ENCODE assay signal across 8 cellular contexts in the genomic region with DNA sequence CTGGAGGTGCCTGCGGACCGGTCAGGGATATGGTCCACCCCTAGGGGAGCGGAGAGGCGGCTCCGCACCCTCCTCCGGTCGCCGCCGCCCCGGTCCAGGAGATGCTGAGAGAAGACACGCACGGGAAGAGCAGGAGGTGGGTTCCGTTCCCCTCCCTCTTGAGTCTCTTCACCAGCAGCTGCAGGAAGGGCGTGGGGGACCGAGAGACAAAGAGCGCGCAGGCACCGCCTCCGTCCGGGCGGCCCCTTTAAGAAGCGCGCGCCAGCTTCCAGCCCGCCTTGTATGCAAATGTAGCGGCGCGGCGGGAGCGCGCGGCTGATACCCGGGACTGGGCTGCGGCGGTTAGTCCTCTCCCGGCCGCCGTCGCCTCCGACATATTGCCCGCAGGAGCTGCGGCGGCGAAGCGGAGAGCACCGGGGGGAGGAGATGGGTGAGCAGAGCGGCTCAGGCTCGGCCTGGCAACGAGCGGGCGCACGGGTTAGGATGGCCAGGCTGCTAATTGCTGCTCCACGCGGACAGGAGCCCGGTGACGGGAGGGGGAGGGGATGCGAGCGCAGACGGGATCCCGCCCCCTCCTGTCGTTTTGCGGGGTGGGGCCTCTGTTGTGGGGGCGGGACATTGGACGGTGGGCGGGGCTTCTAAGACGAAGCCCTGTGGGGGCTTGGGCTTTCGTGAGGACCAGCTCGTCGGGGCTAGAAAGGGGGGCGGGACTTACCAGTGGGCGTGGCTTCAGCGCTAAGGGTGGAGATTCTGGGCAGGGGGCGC. TPM values are rescaled to one million over a fixed set of nuclear protein-coding genes. Genes with fewer than 3 reads are reported as not detected.
DNase-seq lines count a peak whose midpoint lies in the region; ATAC-seq, FAIRE-seq and TF ChIP-seq lines count a peak whose summit lies in the region.

A gene (plus strand): TSS at position 318 of the 765 bp plus-strand sequence. CDS start 109 bp downstream, at position 427.

- H3K27ac Mint-ChIP-seq in WTC11: peak within 1 kb of the TSS; percentile 96

- ATAC-seq in GM19023 (IDR thresholded peaks at IDR 0.05; ENCODE audit: unreplicated experiment): peak; percentile 82
- ATAC-seq in HG03196 (IDR thresholded peaks at IDR 0.05; ENCODE audit: unreplicated experiment): peak; percentile 86
- peak; percentile 86 for ATAC-seq in WTC11

- CTCF ChIA-PET in WTC11 (lab: Charles Lee): interaction anchor here (0.6 to 3.0 kb wide), 50 partner anchors 10 to 1108 kb away, joined by 3 to 76 read pairs (median 5); a partner anchor contains a TSS

- peaks cover 22% of the 10 kb centered on the region for H3K4me1 Mint-ChIP-seq in WTC11

- no peak for FAIRE-seq in bronchial epithelial cell (lab: Jason Lieb, UNC)

- peaks cover 11% of the 10 kb centered on the region for H3K36me3 Mint-ChIP-seq in WTC11

- POLR2A ChIA-PET in WTC11 (lab: Charles Lee): interaction anchor here (0.6 to 2.5 kb wide), 21 partner anchors 10 to 1422 kb away, joined by 3 to 34 read pairs (median 5); a partner anchor contains a TSS

- H3K27me3 ChIP-seq in bronchial epithelial cell (ENCODE audit: control insufficient read depth, insufficient read depth, low read length): no peaks in the 10 kb centered on the region

- peaks cover 9% of the 10 kb centered on the region for H3K36me3 ChIP-seq in bronchial epithelial cell (ENCODE audit: control insufficient read depth, insufficient read depth, low read length)

- DNase-seq in AG09309 (ENCODE audit: low read depth): peak; percentile 77
- peak; percentile 97 for DNase-seq in NCI-H345 (lab: John Stamatoyannopoulos, UW)
- peak; percentile 99 for DNase-seq in WTC11 (ENCODE audit: low spot score)
- DNase-seq in bronchial epithelial cell (ENCODE audit: low read depth): peak; percentile 84
- DNase-seq in iPS-NIHi7 (ENCODE audit: extremely low spot score): peak; percentile 98
- DNase-seq in smooth muscle cell of the brain vasculature (ENCODE audit: low read depth, low spot score): peak; percentile 95

- H3K4me3 ChIP-seq in AG09309 (ENCODE audit: control insufficient read depth, low read depth, low read length): peak within 1 kb of the TSS; percentile 97
- H3K4me3 ChIP-seq in bronchial epithelial cell (ENCODE audit: low read depth, low read length): peak within 1 kb of the TSS; percentile 67

- TF ChIP-seq CTCF in AG09309 (IDR thresholded peaks at IDR 0.05; ENCODE audit: control insufficient read depth, insufficient read depth, low read depth, low read length, missing control alignments) (peak; percentile 26), WTC11 (IDR thresholded peaks at IDR 0.05) (no peak), bronchial epithelial cell (IDR thresholded peaks at IDR 0.05; ENCODE audit: insufficient read depth, low read length, severe bottlenecking) (peak; percentile 23)

- no peaks in the 10 kb centered on the region for H3K9me3 Mint-ChIP-seq in WTC11

- peak within 1 kb of the TSS; percentile 77 for H3K4me3 Mint-ChIP-seq in WTC11

- H3K27me3 Mint-ChIP-seq in WTC11 (ENCODE audit: low read depth): no peaks in the 10 kb centered on the region; the same call in 1 of the 2 replicates

TF ChIP-seq in WTC11, 78 proteins besides CTCF, POLR2A, EP300 and RAD21 (continues in another document):
- TF ChIP-seq HMGA2 (CRISPR knock-in tag; IDR thresholded peaks at IDR 0.05): no peak
- no peak for TF ChIP-seq EMX1 (CRISPR knock-in tag; IDR thresholded peaks at IDR 0.05)
- TF ChIP-seq PRRX2 (CRISPR knock-in tag; IDR thresholded peaks at IDR 0.05): no peak
- TF ChIP-seq, protein P1, sequence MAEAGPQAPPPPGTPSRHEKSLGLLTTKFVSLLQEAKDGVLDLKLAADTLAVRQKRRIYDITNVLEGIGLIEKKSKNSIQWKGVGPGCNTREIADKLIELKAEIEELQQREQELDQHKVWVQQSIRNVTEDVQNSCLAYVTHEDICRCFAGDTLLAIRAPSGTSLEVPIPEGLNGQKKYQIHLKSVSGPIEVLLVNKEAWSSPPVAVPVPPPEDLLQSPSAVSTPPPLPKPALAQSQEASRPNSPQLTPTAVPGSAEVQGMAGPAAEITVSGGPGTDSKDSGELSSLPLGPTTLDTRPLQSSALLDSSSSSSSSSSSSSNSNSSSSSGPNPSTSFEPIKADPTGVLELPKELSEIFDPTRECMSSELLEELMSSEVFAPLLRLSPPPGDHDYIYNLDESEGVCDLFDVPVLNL (CRISPR knock-in tag; IDR thresholded peaks at IDR 0.05; ENCODE audit: borderline replicate concordance, low read depth): 0 out of 2 replicates have a peak, but pooled peaks have one; percentile 68
- TF ChIP-seq MYBL2 (CRISPR knock-in tag; IDR thresholded peaks at IDR 0.05): peak; percentile 80
- TF ChIP-seq ZNF416 (CRISPR knock-in tag; IDR thresholded peaks at IDR 0.05): peak; percentile 53; the same call in 1 of the 2 replicates
- no peak for TF ChIP-seq TCF7 (CRISPR knock-in tag; IDR thresholded peaks at IDR 0.05; ENCODE audit: low read depth)
- TF ChIP-seq, protein P2, sequence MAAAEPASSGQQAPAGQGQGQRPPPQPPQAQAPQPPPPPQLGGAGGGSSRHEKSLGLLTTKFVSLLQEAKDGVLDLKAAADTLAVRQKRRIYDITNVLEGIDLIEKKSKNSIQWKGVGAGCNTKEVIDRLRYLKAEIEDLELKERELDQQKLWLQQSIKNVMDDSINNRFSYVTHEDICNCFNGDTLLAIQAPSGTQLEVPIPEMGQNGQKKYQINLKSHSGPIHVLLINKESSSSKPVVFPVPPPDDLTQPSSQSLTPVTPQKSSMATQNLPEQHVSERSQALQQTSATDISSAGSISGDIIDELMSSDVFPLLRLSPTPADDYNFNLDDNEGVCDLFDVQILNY (CRISPR knock-in tag; IDR thresholded peaks at IDR 0.05): peak; percentile 98
- 0 out of 2 replicates have a peak, but pooled peaks have one; percentile 33 for TF ChIP-seq ZNF263 (CRISPR knock-in tag; IDR thresholded peaks at IDR 0.05; ENCODE audit: low read depth)
- TF ChIP-seq, protein P3, sequence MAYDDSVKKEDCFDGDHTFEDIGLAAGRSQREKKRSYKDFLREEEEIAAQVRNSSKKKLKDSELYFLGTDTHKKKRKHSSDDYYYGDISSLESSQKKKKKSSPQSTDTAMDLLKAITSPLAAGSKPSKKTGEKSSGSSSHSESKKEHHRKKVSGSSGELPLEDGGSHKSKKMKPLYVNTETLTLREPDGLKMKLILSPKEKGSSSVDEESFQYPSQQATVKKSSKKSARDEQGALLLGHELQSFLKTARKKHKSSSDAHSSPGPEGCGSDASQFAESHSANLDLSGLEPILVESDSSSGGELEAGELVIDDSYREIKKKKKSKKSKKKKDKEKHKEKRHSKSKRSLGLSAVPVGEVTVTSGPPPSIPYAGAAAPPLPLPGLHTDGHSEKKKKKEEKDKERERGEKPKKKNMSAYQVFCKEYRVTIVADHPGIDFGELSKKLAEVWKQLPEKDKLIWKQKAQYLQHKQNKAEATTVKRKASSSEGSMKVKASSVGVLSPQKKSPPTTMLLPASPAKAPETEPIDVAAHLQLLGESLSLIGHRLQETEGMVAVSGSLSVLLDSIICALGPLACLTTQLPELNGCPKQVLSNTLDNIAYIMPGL (CRISPR knock-in tag; IDR thresholded peaks at IDR 0.05): peak; percentile 87
- TF ChIP-seq, protein P4, sequence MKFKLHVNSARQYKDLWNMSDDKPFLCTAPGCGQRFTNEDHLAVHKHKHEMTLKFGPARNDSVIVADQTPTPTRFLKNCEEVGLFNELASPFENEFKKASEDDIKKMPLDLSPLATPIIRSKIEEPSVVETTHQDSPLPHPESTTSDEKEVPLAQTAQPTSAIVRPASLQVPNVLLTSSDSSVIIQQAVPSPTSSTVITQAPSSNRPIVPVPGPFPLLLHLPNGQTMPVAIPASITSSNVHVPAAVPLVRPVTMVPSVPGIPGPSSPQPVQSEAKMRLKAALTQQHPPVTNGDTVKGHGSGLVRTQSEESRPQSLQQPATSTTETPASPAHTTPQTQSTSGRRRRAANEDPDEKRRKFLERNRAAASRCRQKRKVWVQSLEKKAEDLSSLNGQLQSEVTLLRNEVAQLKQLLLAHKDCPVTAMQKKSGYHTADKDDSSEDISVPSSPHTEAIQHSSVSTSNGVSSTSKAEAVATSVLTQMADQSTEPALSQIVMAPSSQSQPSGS (CRISPR knock-in tag; IDR thresholded peaks at IDR 0.05; ENCODE audit: borderline replicate concordance, low read depth): no peak
- TF ChIP-seq ATF1 (CRISPR knock-in tag; IDR thresholded peaks at IDR 0.05): peak; percentile 33; the same call in 1 of the 2 replicates
- TF ChIP-seq, protein P5, sequence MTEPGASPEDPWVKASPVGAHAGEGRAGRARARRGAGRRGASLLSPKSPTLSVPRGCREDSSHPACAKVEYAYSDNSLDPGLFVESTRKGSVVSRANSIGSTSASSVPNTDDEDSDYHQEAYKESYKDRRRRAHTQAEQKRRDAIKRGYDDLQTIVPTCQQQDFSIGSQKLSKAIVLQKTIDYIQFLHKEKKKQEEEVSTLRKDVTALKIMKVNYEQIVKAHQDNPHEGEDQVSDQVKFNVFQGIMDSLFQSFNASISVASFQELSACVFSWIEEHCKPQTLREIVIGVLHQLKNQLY (CRISPR knock-in tag; IDR thresholded peaks at IDR 0.05): peak; percentile 60; the same call in 1 of the 2 replicates
- TF ChIP-seq RELA (CRISPR knock-in tag; IDR thresholded peaks at IDR 0.05; ENCODE audit: borderline replicate concordance): no peak
- TF ChIP-seq FOXJ3 (CRISPR knock-in tag; IDR thresholded peaks at IDR 0.05; ENCODE audit: borderline replicate concordance): no peak
- TF ChIP-seq, protein P6, sequence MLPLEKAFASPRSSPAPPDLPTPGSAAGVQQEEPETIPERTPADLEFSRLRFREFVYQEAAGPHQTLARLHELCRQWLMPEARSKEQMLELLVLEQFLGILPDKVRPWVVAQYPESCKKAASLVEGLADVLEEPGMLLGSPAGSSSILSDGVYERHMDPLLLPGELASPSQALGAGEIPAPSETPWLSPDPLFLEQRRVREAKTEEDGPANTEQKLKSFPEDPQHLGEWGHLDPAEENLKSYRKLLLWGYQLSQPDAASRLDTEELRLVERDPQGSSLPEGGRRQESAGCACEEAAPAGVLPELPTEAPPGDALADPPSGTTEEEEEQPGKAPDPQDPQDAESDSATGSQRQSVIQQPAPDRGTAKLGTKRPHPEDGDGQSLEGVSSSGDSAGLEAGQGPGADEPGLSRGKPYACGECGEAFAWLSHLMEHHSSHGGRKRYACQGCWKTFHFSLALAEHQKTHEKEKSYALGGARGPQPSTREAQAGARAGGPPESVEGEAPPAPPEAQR (CRISPR knock-in tag; IDR thresholded peaks at IDR 0.05): no peak
- TF ChIP-seq SOX15 (CRISPR knock-in tag; IDR thresholded peaks at IDR 0.05): no peak
- no peak for TF ChIP-seq GABPB1 (CRISPR knock-in tag; IDR thresholded peaks at IDR 0.05)
- TF ChIP-seq NR1H2 (CRISPR knock-in tag; IDR thresholded peaks at IDR 0.05): no peak

RNA-seq across cellular contexts. Expression of the gene that starts here (rescaled TPM):
- total RNA-seq in WTC11 (2021) (18.8 to 25.8 TPM (median 23.8 TPM) in 3 replicates), bronchial epithelial cell (2.2 and 2.9 TPM in 2 replicates)

Comparison
In these comparisons a context has a peak if more than half of its experiments do, and no peak if none do; other contexts are left out.
1. Peak in every context shown above with its lines: DNase-seq, ATAC-seq and H3K4me3 ChIP-seq.